In the genomic region with DNA sequence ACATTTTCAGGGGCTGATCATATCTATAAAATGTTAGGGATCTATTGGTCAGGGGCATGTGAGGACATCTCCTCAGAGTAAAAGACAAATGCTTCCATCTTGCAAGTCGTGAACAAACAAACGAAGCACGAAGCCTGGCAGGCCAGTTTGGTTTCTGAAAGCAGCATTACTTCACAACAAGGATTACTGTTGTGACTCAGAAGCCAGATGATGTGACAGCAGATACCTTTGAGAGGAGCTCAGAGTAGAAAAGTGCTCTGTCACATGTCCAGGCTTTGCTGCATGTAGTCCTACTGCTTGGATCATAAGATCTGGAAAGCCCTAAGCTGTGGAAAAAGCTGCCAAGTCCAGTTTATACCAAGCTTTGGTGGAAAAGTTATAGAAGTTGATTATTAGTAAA, we compare ENCODE assay signal across 15 cellular contexts.
"Had no signal": no experiment of that assay in that cellular context is flagged by ENCODE, and none has a peak within 500 bp of the region (broad histone marks: within the 10 kb centered on the region; RNA-seq: fewer than 3 reads in every experiment).

No MANE protein-coding gene starts in this region.

- H3K27me3 ChIP-seq: foreskin keratinocyte, left lung, ovary, upper lobe of left lung had no signal

- DNase-seq: activated CD4-positive, alpha-beta memory T cell treated with anti-CD3 and anti-CD28 coated beads for 36 hours; activated CD4-positive, alpha-beta T cell treated with anti-CD3 and anti-CD28 coated beads for 1 hour; activated effector memory CD4-positive, alpha-beta T cell treated with anti-CD3 and anti-CD28 coated beads, Interleukin-2, amount 50 U/mL, for 16 hours; activated T-cell treated with anti-CD3 and anti-CD28 coated beads, Interleukin-2, amount 50 U/mL, for 4 hours; anterior cingulate cortex; endodermal cell; head of caudate nucleus; mesendoderm; ovary; stimulated activated CD4-positive, alpha-beta T cell treated with anti-CD3 and anti-CD28 coated beads, Interleukin-15, amount 100 ng/mL, for 24 hours; stimulated activated CD4-positive, alpha-beta T cell treated with anti-CD3 and anti-CD28 coated beads, Interleukin-4, amount 100 ng/mL, for 24 hours; T-helper 9 cell; upper lobe of left lung had no signal

- H3K36me3 ChIP-seq: left lung, ovary, upper lobe of left lung had no signal

- H3K4me1 ChIP-seq: foreskin keratinocyte, left lung, upper lobe of left lung had no signal

- H3K27ac ChIP-seq: foreskin keratinocyte, left lung, ovary, upper lobe of left lung had no signal

- H3K9me3 ChIP-seq: ovary had no signal

- H3K4me3 ChIP-seq: left lung, ovary, upper lobe of left lung had no signal
